ENCODE assay signal across 20 cellular contexts in genomic region chr1:171507435-171507834, GRCh38. TPM values are rescaled to one million over a fixed set of nuclear protein-coding genes. Genes with fewer than 3 reads are reported as not detected.
DNase-seq lines count a peak whose midpoint lies in the region; ATAC-seq and TF ChIP-seq lines count a peak whose summit lies in the region.
"Had no signal": no experiment of that assay in that cellular context is flagged by ENCODE, and none has a peak within 500 bp of the region (broad histone marks: within the 10 kb centered on the region; RNA-seq: fewer than 3 reads in every experiment).

No MANE protein-coding gene starts in this region.

- no peaks in the 10 kb centered on the region for H3K79me1 ChIP-seq in mesendoderm (ENCODE audit: low read length)

- peak overlapping the region; percentile 11 to 78 (median 66) for H3K4me3 Mint-ChIP-seq in CD8-positive, alpha-beta memory T cell
- no peak overlapping the region for H3K4me3 Mint-ChIP-seq in activated B cell treated with CpG ODN at 0.5 μM for 24 hours
- no peak overlapping the region for H3K4me3 Mint-ChIP-seq in Calu3 (ENCODE audit: low read depth, unreplicated experiment)
- H3K4me3 Mint-ChIP-seq: endodermal cell had no signal

- H3K9me3 Mint-ChIP-seq in CD8-positive, alpha-beta memory T cell = no peaks in the 10 kb centered on the region
- H3K9me3 Mint-ChIP-seq in activated B cell treated with CpG ODN at 0.5 μM for 24 hours = peaks cover 2% of the 10 kb centered on the region
- no peaks in the 10 kb centered on the region for H3K9me3 Mint-ChIP-seq in Calu3 (ENCODE audit: low read depth, unreplicated experiment)
- H3K9me3 Mint-ChIP-seq: endodermal cell had no signal

- POLR2A ChIA-PET in CD8-positive, alpha-beta memory T cell (lab: Charles Lee) = no interaction called here
- POLR2A ChIA-PET in activated B cell treated with CpG ODN at 0.5 μM for 24 hours (lab: Charles Lee) = no interaction called here

- H3K79me2 ChIP-seq in mesendoderm (ENCODE audit: control insufficient read depth, insufficient read depth, low read length) = peaks cover 87% of the 10 kb centered on the region
- peaks cover 100% of the 10 kb centered on the region for H3K79me2 ChIP-seq in MM.1S (ENCODE audit: low read length)

- H3K9me3 ChIP-seq in BLaER1 = peaks cover 9% of the 10 kb centered on the region; the same call in 1 of the 2 replicates
- H3K9me3 ChIP-seq in CD8-positive, alpha-beta memory T cell (ENCODE audit: low read length) = no peaks in the 10 kb centered on the region
- H3K9me3 ChIP-seq in MM.1S (replicated peaks; ENCODE audit: insufficient read depth, low read length) = no peaks in the 10 kb centered on the region

- no peaks in the 10 kb centered on the region for H3K27me3 ChIP-seq in BLaER1
- H3K27me3 ChIP-seq in CD8-positive, alpha-beta memory T cell (ENCODE audit: insufficient read depth, low read length, poor library complexity, severe bottlenecking) = no peaks in the 10 kb centered on the region
- H3K27me3 ChIP-seq in mesendoderm (ENCODE audit: insufficient read depth, low read length, poor library complexity) = no peaks in the 10 kb centered on the region
- H3K27me3 ChIP-seq in MM.1S (replicated peaks; ENCODE audit: insufficient read depth, low read length) = no peaks in the 10 kb centered on the region
- H3K27me3 ChIP-seq: foreskin keratinocyte had no signal

- peak overlapping the region; percentile 16 to 87 (median 70) for H3K27ac Mint-ChIP-seq in CD8-positive, alpha-beta memory T cell
- H3K27ac Mint-ChIP-seq in activated B cell treated with CpG ODN at 0.5 μM for 24 hours (no peak overlapping the region), Calu3 (ENCODE audit: unreplicated experiment) (no peak overlapping the region)
- H3K27ac Mint-ChIP-seq: endodermal cell had no signal

- H3K4me1 Mint-ChIP-seq in CD8-positive, alpha-beta memory T cell = peaks cover 90 to 99% (median 98%) of the 10 kb centered on the region in 3 donors
- peaks cover 87% of the 10 kb centered on the region for H3K4me1 Mint-ChIP-seq in activated B cell treated with CpG ODN at 0.5 μM for 24 hours
- peaks cover 42% of the 10 kb centered on the region for H3K4me1 Mint-ChIP-seq in Calu3 (ENCODE audit: low read depth, unreplicated experiment)

- BruUV-seq in Calu3 (replicated peaks; lab: Mats Ljungman, UMichigan) = no TSS peak

- no peaks in the 10 kb centered on the region for H3K9me2 ChIP-seq in MM.1S (replicated peaks; ENCODE audit: insufficient read depth, low read length)

- no peak overlapping the region for H2BK15ac ChIP-seq in mesendoderm (replicated peaks; ENCODE audit: low read depth)

- H4K5ac ChIP-seq in mesendoderm (ENCODE audit: low read length) = no peak overlapping the region

- peak; percentile 40 for ATAC-seq in activated B cell treated with CpG ODN at 0.5 μM for 24 hours (ENCODE audit: low read depth)
- ATAC-seq in GM18870 (IDR thresholded peaks at IDR 0.05; ENCODE audit: unreplicated experiment) = no peak
- ATAC-seq: HCT116 had no signal

- WGBS in mesendoderm (ENCODE audit: extremely low coverage, insufficient coverage, low lambda C conversion rate) = no CpG with 5 or more reads among the region's 4 CpGs

- no peak for DNase-seq in CD8-positive, alpha-beta memory T cell
- DNase-seq in activated B cell treated with CpG ODN at 0.5 μM for 24 hours (no peak), mesendoderm (no peak), MM.1S (no peak), Calu3 (no peak)
- DNase-seq: activated CD4-positive, alpha-beta T cell treated with anti-CD3 and anti-CD28 coated beads, Interleukin-2, amount 50 U/mL, for 4 hours; AML-193; caudate nucleus; DMS79 treated with DMSO at 0.1 percent for 48 hours; foreskin keratinocyte; NCI-H1436 treated with DMSO at 0.1 percent for 48 hours; NCI-H226; SHP77; stimulated activated CD4-positive, alpha-beta T cell treated with anti-CD3 and anti-CD28 coated beads, Interleukin-4, amount 100 ng/mL, for 24 hours; T1000 had no signal

- no peak overlapping the region for H2BK5ac ChIP-seq in mesendoderm (ENCODE audit: low read length)

- peaks cover 29% of the 10 kb centered on the region for H3K36me3 ChIP-seq in BLaER1
- H3K36me3 ChIP-seq in CD8-positive, alpha-beta memory T cell (ENCODE audit: insufficient read depth, low read length) = no peaks in the 10 kb centered on the region
- no peaks in the 10 kb centered on the region for H3K36me3 ChIP-seq in mesendoderm (ENCODE audit: control insufficient read depth, insufficient read depth, low read length)
- H3K36me3 ChIP-seq in MM.1S (replicated peaks; ENCODE audit: insufficient read depth, low read length) = no peaks in the 10 kb centered on the region

- CTCF ChIA-PET in CD8-positive, alpha-beta memory T cell (lab: Charles Lee) = no interaction called here
- CTCF ChIA-PET in activated B cell treated with CpG ODN at 0.5 μM for 24 hours (lab: Charles Lee) = interaction anchor here (1.3 kb wide), 1 partner anchor 8 kb away, joined by 3 read pairs; no protein-coding TSS in a partner anchor
- CTCF ChIA-PET in Calu3 (lab: Charles Lee) = no interaction called here

- H3K9ac ChIP-seq in BLaER1 (no peak overlapping the region), mesendoderm (ENCODE audit: low read length) (no peak overlapping the region), MM.1S (ENCODE audit: low read length) (no peak overlapping the region)
- H3K9ac ChIP-seq: KMS-11 had no signal

- no peak overlapping the region for H3K18ac ChIP-seq in mesendoderm (ENCODE audit: low read length)

- H3K4me2 ChIP-seq in BLaER1 = peak overlapping the region; percentile 27; the same call in 1 of the 2 replicates
- H3K4me2 ChIP-seq in mesendoderm (ENCODE audit: low read length) = no peak overlapping the region
- H3K4me2 ChIP-seq in MM.1S (ENCODE audit: low read depth, low read length) = no peak overlapping the region

- H3K23ac ChIP-seq in mesendoderm (ENCODE audit: low read length) = no peak overlapping the region

- no peak overlapping the region for H3K27ac ChIP-seq in BLaER1
- H3K27ac ChIP-seq in CD8-positive, alpha-beta memory T cell (ENCODE audit: low read depth, low read length) = no peak overlapping the region
- no peak overlapping the region for H3K27ac ChIP-seq in mesendoderm (ENCODE audit: low read depth, low read length)
- H3K27ac ChIP-seq in MM.1S (ENCODE audit: low read length) = no peak overlapping the region
- H3K27ac ChIP-seq: foreskin keratinocyte, KMS-11 had no signal

- H3K36me3 Mint-ChIP-seq in CD8-positive, alpha-beta memory T cell = peaks cover 0 to 24% (median 4%) of the 10 kb centered on the region in 3 donors
- peaks cover 40% of the 10 kb centered on the region for H3K36me3 Mint-ChIP-seq in activated B cell treated with CpG ODN at 0.5 μM for 24 hours (ENCODE audit: low read depth)
- H3K36me3 Mint-ChIP-seq in Calu3 (ENCODE audit: insufficient read depth, unreplicated experiment) = peaks cover 10% of the 10 kb centered on the region

- H4K20me1 ChIP-seq in BLaER1 (peaks cover 100% of the 10 kb centered on the region), MM.1S (ENCODE audit: insufficient read depth, low read length) (peaks cover 97% of the 10 kb centered on the region)

- no peak overlapping the region for H4K8ac ChIP-seq in mesendoderm (ENCODE audit: low read depth, low read length)

- no peaks in the 10 kb centered on the region for H3F3A ChIP-seq in MM.1S (ENCODE audit: insufficient read depth, low read length)

- H3K4ac ChIP-seq in mesendoderm (ENCODE audit: low read depth, low read length) = no peak overlapping the region

- H2BK120ac ChIP-seq in mesendoderm (ENCODE audit: low read depth, low read length) = peak overlapping the region; percentile 28

- H3K56ac ChIP-seq in mesendoderm (ENCODE audit: low read length) = no peak overlapping the region

- intact Hi-C loops in activated B cell treated with CpG ODN at 0.5 μM for 24 hours (cut with micrococcal nuclease) (no loop called here), Calu3 (cut with micrococcal nuclease; ENCODE audit: unreplicated experiment) (no loop called here)

- TF ChIP-seq CTCF in activated B cell treated with CpG ODN at 0.5 μM for 24 hours (IDR thresholded peaks at IDR 0.05) (no peak), MM.1S (IDR thresholded peaks at IDR 0.05; ENCODE audit: low read length) (no peak), Calu3 (IDR thresholded peaks at IDR 0.05; ENCODE audit: unreplicated experiment) (no peak)

- no peaks in the 10 kb centered on the region for H3K27me3 Mint-ChIP-seq in CD8-positive, alpha-beta memory T cell
- H3K27me3 Mint-ChIP-seq in activated B cell treated with CpG ODN at 0.5 μM for 24 hours (no peaks in the 10 kb centered on the region), Calu3 (ENCODE audit: unreplicated experiment) (no peaks in the 10 kb centered on the region)

- H3K4me1 ChIP-seq in BLaER1 = peaks cover 24% of the 10 kb centered on the region
- H3K4me1 ChIP-seq in CD8-positive, alpha-beta memory T cell (ENCODE audit: insufficient read depth, low read length) = peaks cover 80% of the 10 kb centered on the region
- H3K4me1 ChIP-seq in mesendoderm (ENCODE audit: control insufficient read depth, low read depth, low read length) = peaks cover 2% of the 10 kb centered on the region
- H3K4me1 ChIP-seq in MM.1S (ENCODE audit: low read length) = no peaks in the 10 kb centered on the region
- H3K4me1 ChIP-seq: foreskin keratinocyte had no signal

- H2AFZ ChIP-seq in MM.1S (ENCODE audit: low read length) = no peak overlapping the region

- H2AK5ac ChIP-seq in mesendoderm (ENCODE audit: low read length) = no peak overlapping the region

- H3K4me3 ChIP-seq in BLaER1 = no peak overlapping the region
- no peak overlapping the region for H3K4me3 ChIP-seq in CD8-positive, alpha-beta memory T cell (ENCODE audit: low read length)
- no peak overlapping the region for H3K4me3 ChIP-seq in mesendoderm (ENCODE audit: low read length)
- H3K4me3 ChIP-seq in MM.1S (ENCODE audit: low read length) = no peak overlapping the region

RNA-seq across cellular contexts. Expression of gene PRRC2C, which starts 22.1 kb away (rescaled TPM):
- 100 to 1,000 TPM; 262 to 275 TPM for total RNA-seq in CD8-positive, alpha-beta memory T cell
- polyA plus RNA-seq in CD8-positive, alpha-beta memory T cell = 106 TPM
- 262 and 272 TPM in 2 replicates for total RNA-seq in activated B cell treated with CpG ODN at 0.5 μM for 24 hours
- polyA plus RNA-seq in mesendoderm (2013, experiment 1 of 2) = 117 TPM
- 113 TPM for polyA plus RNA-seq in mesendoderm (2013, experiment 2 of 2)
- total RNA-seq in Calu3 (2022) = 227 and 238 TPM in 2 replicates

Comparison
In these comparisons a context has a peak if more than half of its experiments do, and no peak if none do; other contexts are left out.
1. H3K27ac Mint-ChIP-seq: peak in CD8-positive, alpha-beta memory T cell (8 of 8); none in activated B cell treated with CpG ODN at 0.5 μM for 24 hours (single experiment) and Calu3 (single experiment).
2. H3K4me3 Mint-ChIP-seq: peak in CD8-positive, alpha-beta memory T cell (7 of 7); none in activated B cell treated with CpG ODN at 0.5 μM for 24 hours (single experiment) and Calu3 (single experiment).